In the genomic region with DNA sequence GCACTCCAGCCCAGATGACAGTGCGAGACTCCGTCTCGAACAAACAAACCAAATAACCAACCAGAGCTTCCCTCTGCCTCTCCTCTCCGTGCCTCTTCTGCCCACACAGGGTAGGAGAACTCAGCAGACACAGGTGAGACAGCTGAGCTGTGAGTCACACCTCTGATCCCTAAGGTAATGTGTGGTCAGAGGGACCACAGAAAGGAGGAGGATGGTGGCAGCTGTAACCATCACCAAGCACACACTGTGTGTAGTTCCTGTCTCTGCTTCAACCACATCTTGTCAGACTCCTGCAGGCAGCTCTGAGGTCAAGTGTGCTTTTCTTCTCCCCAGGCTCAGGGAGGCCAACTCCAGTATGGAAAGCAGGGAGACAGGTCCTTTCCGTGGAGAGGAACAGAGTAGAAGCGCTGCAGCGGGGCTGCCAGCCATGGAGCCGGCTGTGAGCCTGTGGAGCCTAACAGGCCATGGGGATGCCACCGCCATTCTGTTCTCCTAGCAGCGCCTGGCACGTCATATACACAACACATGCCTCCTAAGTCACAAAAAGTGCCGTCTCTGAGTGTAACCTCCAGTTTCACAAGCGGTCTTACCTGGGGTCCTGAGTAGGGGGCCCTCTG, we compare ENCODE assay signal across 17 cellular contexts. TPM values are rescaled to one million over a fixed set of nuclear protein-coding genes. Genes with fewer than 3 reads are reported as not detected.
A peak's percentile ranks its signal among the peaks of the same experiment; 100 is the strongest.
DNase-seq lines count a peak whose midpoint lies in the region; ATAC-seq and TF ChIP-seq lines count a peak whose summit lies in the region.
"Had no signal": no experiment of that assay in that cellular context is flagged by ENCODE, and none has a peak within 500 bp of the region (broad histone marks: within the 10 kb centered on the region; RNA-seq: fewer than 3 reads in every experiment).

No MANE protein-coding gene starts in this region.

- in situ Hi-C loops in mammary epithelial cell (cut with MboI; ENCODE audit: low sequenced_read_pairs in 2 of 2) = no loop called here

- TF ChIP-seq CTCF in mammary epithelial cell (conservative IDR thresholded peaks at IDR 0.05 in 1 of 2, IDR thresholded peaks at IDR 0.05 in 1 of 2; ENCODE audit: extremely low read depth in 1 of 2, insufficient read depth in 1 of 2, low read depth in 1 of 2, low read length in 2 of 2) = no peak
- TF ChIP-seq CTCF in MCF 10A (IDR thresholded peaks at IDR 0.05; ENCODE audit: unreplicated experiment) = no peak
- TF ChIP-seq CTCF in endodermal cell (conservative IDR thresholded peaks at IDR 0.05) = no peak

- no peaks in the 10 kb centered on the region for H4K20me1 ChIP-seq in mammary epithelial cell (ENCODE audit: insufficient read depth, low read length)

- no peak overlapping the region for H3K4me2 ChIP-seq in mammary epithelial cell (ENCODE audit: insufficient read depth, low read depth, low read length)

- intact Hi-C loops in mammary epithelial cell (cut with micrococcal nuclease) (no loop called here), MCF 10A (cut with micrococcal nuclease) (no loop called here)

- H3K4me1 Mint-ChIP-seq in MCF 10A (ENCODE audit: insufficient read depth, unreplicated experiment) = no peaks in the 10 kb centered on the region
- no peaks in the 10 kb centered on the region for H3K4me1 Mint-ChIP-seq in endodermal cell

- WGBS in mammary epithelial cell (ENCODE audit: low coverage, missing lambda C conversion rate) = 85% methylated on average over 10 of the region's 13 CpGs
- 97 to 98% methylated on average over 9 to 13 of the region's 13 CpGs for WGBS in endodermal cell (ENCODE audit: insufficient coverage in 1 of 2, insufficient read length in 1 of 2), 2 experiments

- H3K27me3 ChIP-seq in mammary epithelial cell (ENCODE audit: insufficient read depth, low read length) (no peaks in the 10 kb centered on the region), endodermal cell (ENCODE audit: control insufficient read depth, insufficient read depth, low read length, poor library complexity, severe bottlenecking) (no peaks in the 10 kb centered on the region)
- H3K27me3 ChIP-seq: neutrophil had no signal

- peaks cover 5% of the 10 kb centered on the region for H3K79me2 ChIP-seq in mammary epithelial cell (ENCODE audit: insufficient read depth, low read length)

- H3K9me3 ChIP-seq in mammary epithelial cell (replicated peaks; ENCODE audit: insufficient read depth, low read length) = no peaks in the 10 kb centered on the region
- H3K9me3 ChIP-seq in endodermal cell (ENCODE audit: control insufficient read depth, low read length) = no peaks in the 10 kb centered on the region
- H3K9me3 ChIP-seq: Caco-2, neutrophil had no signal

- H3K4me3 ChIP-seq in mammary epithelial cell (replicated peaks in 1 of 3; ENCODE audit: insufficient read depth in 1 of 3, low read depth in 2 of 3, low read length in 3 of 3) = no peak overlapping the region
- H3K4me3 ChIP-seq in endodermal cell (ENCODE audit: low read length) = no peak overlapping the region

- H3K9me3 Mint-ChIP-seq in MCF 10A (ENCODE audit: unreplicated experiment) = no peaks in the 10 kb centered on the region
- H3K9me3 Mint-ChIP-seq in endodermal cell = no peaks in the 10 kb centered on the region

- dilution Hi-C loops in mammary epithelial cell (cut with HindIII; ENCODE audit: low sequenced_read_pairs) = loop anchor here (5.0 kb wide), 5 partner anchors 38 to 132 kb away; a partner anchor contains a TSS

- no peak overlapping the region for H2AFZ ChIP-seq in mammary epithelial cell (ENCODE audit: low read depth, low read length)

- H3K27me3 Mint-ChIP-seq in MCF 10A (ENCODE audit: insufficient read depth, unreplicated experiment) (no peaks in the 10 kb centered on the region), endodermal cell (ENCODE audit: insufficient read depth) (no peaks in the 10 kb centered on the region)

- H3K4me1 ChIP-seq in mammary epithelial cell (ENCODE audit: insufficient read depth, low read length) (no peaks in the 10 kb centered on the region), endodermal cell (ENCODE audit: control insufficient read depth, insufficient read depth, low read length) (no peaks in the 10 kb centered on the region)
- H3K4me1 ChIP-seq: Caco-2 had no signal

- H3K27ac Mint-ChIP-seq in MCF 10A (ENCODE audit: low read depth, unreplicated experiment) (no peak overlapping the region), endodermal cell (no peak overlapping the region)

- peaks cover 64% of the 10 kb centered on the region for H3K36me3 Mint-ChIP-seq in MCF 10A (ENCODE audit: insufficient read depth, unreplicated experiment)
- peaks cover 33% of the 10 kb centered on the region for H3K36me3 Mint-ChIP-seq in endodermal cell (ENCODE audit: low read depth)

- H3K9ac ChIP-seq in mammary epithelial cell (ENCODE audit: insufficient read depth, low read length) (no peak overlapping the region), endodermal cell (ENCODE audit: extremely low read depth, low read length, poor library complexity, severe bottlenecking) (no peak overlapping the region)

- ATAC-seq in stimulated activated naive CD8-positive, alpha-beta T cell treated with anti-CD3 and anti-CD28 coated beads, Interleukin-15, Interleukin-2, amounts not matched to agents 100 U/mL and 50 U/mL, for 24 hours = peak; percentile 75
- no peak for ATAC-seq in GM21619 (IDR thresholded peaks at IDR 0.05; ENCODE audit: unreplicated experiment)
- no peak for ATAC-seq in HG03025 (IDR thresholded peaks at IDR 0.05; ENCODE audit: low FRiP score, unreplicated experiment)
- no peak for ATAC-seq in GM21515 (IDR thresholded peaks at IDR 0.05; ENCODE audit: unreplicated experiment)

- DNase-seq in mammary epithelial cell (peak; percentile 73), MCF 10A (ENCODE audit: unreplicated experiment) (no peak), endodermal cell (peak; percentile 42)
- peak; percentile 65 for DNase-seq in activated CD8-positive, alpha-beta memory T cell treated with anti-CD3 and anti-CD28 coated beads for 24 hours
- no peak for DNase-seq in stimulated activated naive CD8-positive, alpha-beta T cell treated with anti-CD3 and anti-CD28 coated beads, Interleukin-15, Interleukin-2, amounts not matched to agents 100 U/mL and 50 U/mL, for 24 hours
- DNase-seq: Caco-2; effector CD8-positive, alpha-beta T cell; midbrain; NCI-H1417; NCI-H82; retina; stimulated activated CD4-positive, alpha-beta T cell treated with anti-CD3 and anti-CD28 coated beads, Interleukin-15, amount 100 ng/mL, for 24 hours had no signal

- H3K36me3 ChIP-seq in mammary epithelial cell (ENCODE audit: insufficient read depth, low read length) (peaks cover 16% of the 10 kb centered on the region), endodermal cell (ENCODE audit: control insufficient read depth, insufficient read depth, low read length) (peaks cover 63% of the 10 kb centered on the region)

- no peak overlapping the region for H3K4me3 Mint-ChIP-seq in MCF 10A (ENCODE audit: unreplicated experiment)
- no peak overlapping the region for H3K4me3 Mint-ChIP-seq in endodermal cell

- POLR2A ChIA-PET in MCF 10A (lab: Yijun Ruan, JAX) = interaction anchor here (2.9 kb wide), 1 partner anchor 10 kb away, joined by 8 read pairs; no protein-coding TSS in a partner anchor

- no TSS peak for BruUV-seq in mammary epithelial cell (replicated peaks; lab: Mats Ljungman, UMichigan)
- BruUV-seq in MCF 10A (replicated peaks; lab: Mats Ljungman, UMichigan) = no TSS peak

- H3K27ac ChIP-seq in mammary epithelial cell (ENCODE audit: insufficient read depth, low read depth, low read length) = no peak overlapping the region
- H3K27ac ChIP-seq in endodermal cell (ENCODE audit: low read depth, low read length) = no peak overlapping the region
- H3K27ac ChIP-seq: neutrophil had no signal

- CTCF ChIA-PET in mammary epithelial cell (lab: Charles Lee; ENCODE audit: low non-redundant PET) (no interaction called here), MCF 10A (lab: Yijun Ruan, JAX) (interaction anchor here (1.2 kb wide), 1 partner anchor 20 kb away, joined by 3 read pairs; no protein-coding TSS in a partner anchor)

RNA-seq across cellular contexts. Expression of a gene that starts 7.1 kb away (rescaled TPM):
- total RNA-seq in mammary epithelial cell (10 to 100 TPM; 13.5 to 26.2 TPM), MCF 10A (2022) (18.3 and 21.8 TPM in 2 replicates), endodermal cell (10 to 100 TPM; 38.6 to 40.7 TPM)
- 34.3 TPM for polyA plus RNA-seq in mammary epithelial cell
- 15.6 TPM for polyA minus RNA-seq in mammary epithelial cell
- polyA plus RNA-seq in endodermal cell (2013, experiment 1 of 2) = 36.4 TPM
- polyA plus RNA-seq in endodermal cell (2013, experiment 2 of 2) = 33.5 TPM

RNA-seq across cellular contexts. Expression of a gene that starts 33.6 kb away (rescaled TPM):
- 10 to 100 TPM; 14.5 to 24.3 TPM for total RNA-seq in mammary epithelial cell
- 9.4 TPM for polyA plus RNA-seq in mammary epithelial cell
- polyA minus RNA-seq in mammary epithelial cell = 13.3 TPM
- 29.9 and 35.0 TPM in 2 replicates for total RNA-seq in MCF 10A (2022)
- 10 to 100 TPM; 32.4 to 41.0 TPM for total RNA-seq in endodermal cell
- polyA plus RNA-seq in endodermal cell (2013, experiment 1 of 2) = 20.9 TPM
- polyA plus RNA-seq in endodermal cell (2013, experiment 2 of 2) = 19.6 TPM

RNA-seq across cellular contexts. Expression of a gene that starts 33.8 kb away (rescaled TPM):
- total RNA-seq in mammary epithelial cell = under 1 TPM; 0.17 to 0.71 TPM
- 0.51 TPM for polyA plus RNA-seq in mammary epithelial cell
- polyA minus RNA-seq in mammary epithelial cell = not detected
- 0.56 and 1.6 TPM in 2 replicates for total RNA-seq in MCF 10A (2022)
- total RNA-seq in endodermal cell = under 1 TPM; 0.35 to 0.64 TPM
- 0.82 TPM for polyA plus RNA-seq in endodermal cell (2013, experiment 1 of 2)
- 1.2 TPM for polyA plus RNA-seq in endodermal cell (2013, experiment 2 of 2)
- total RNA-seq: HT1080 had no signal

Comparison
In these comparisons a context has a peak if more than half of its experiments do, and no peak if none do; other contexts are left out.
1. DNase-seq: peak in mammary epithelial cell (single experiment), activated CD8-positive, alpha-beta memory T cell treated with anti-CD3 and anti-CD28 coated beads for 24 hours (single experiment) and endodermal cell (single experiment); none in MCF 10A (single experiment) and stimulated activated naive CD8-positive, alpha-beta T cell treated with anti-CD3 and anti-CD28 coated beads, Interleukin-15, Interleukin-2, amounts not matched to agents 100 U/mL and 50 U/mL, for 24 hours (single experiment).